ENCODE assay signal across 9 cellular contexts in genomic region chr2:126664234-126664633, GRCh38. TPM values are rescaled to one million over a fixed set of nuclear protein-coding genes. Genes with fewer than 3 reads are reported as not detected.
A peak's percentile ranks its signal among the peaks of the same experiment; 100 is the strongest.
DNase-seq lines count a peak whose midpoint lies in the region; ATAC-seq and TF ChIP-seq lines count a peak whose summit lies in the region.
"Had no signal": no experiment of that assay in that cellular context is flagged by ENCODE, and none has a peak within 500 bp of the region (broad histone marks: within the 10 kb centered on the region; RNA-seq: fewer than 3 reads in every experiment).

No MANE protein-coding gene starts in this region.

- H3K4me3 ChIP-seq in gastrocnemius medialis = no peak overlapping the region
- no peak overlapping the region for H3K4me3 ChIP-seq in tibial nerve

- H3K27me3 ChIP-seq in gastrocnemius medialis (no peaks in the 10 kb centered on the region), tibial nerve (no peaks in the 10 kb centered on the region)

- H3K4me1 ChIP-seq in gastrocnemius medialis (peaks cover 86 to 87% of the 10 kb centered on the region in 2 donors), tibial nerve (peaks cover 0 to 70% (median 14%) of the 10 kb centered on the region in 4 donors)

- H3K36me3 ChIP-seq in gastrocnemius medialis = no peaks in the 10 kb centered on the region
- H3K36me3 ChIP-seq in tibial nerve = no peaks in the 10 kb centered on the region

- peak overlapping the region; percentile 49 for H3K4me3 Mint-ChIP-seq in activated CD4-positive, alpha-beta T cell treated with anti-CD3 and anti-CD28 coated beads for 36 hours

- H3K9me3 ChIP-seq in gastrocnemius medialis (no peaks in the 10 kb centered on the region), tibial nerve (no peaks in the 10 kb centered on the region)

- no peak for TF ChIP-seq EP300 in tibial nerve (IDR thresholded peaks at IDR 0.05)

- H3K27me3 Mint-ChIP-seq in activated CD4-positive, alpha-beta T cell treated with anti-CD3 and anti-CD28 coated beads for 36 hours = no peaks in the 10 kb centered on the region

- peak; percentile 49 for ATAC-seq in activated CD4-positive, alpha-beta T cell treated with anti-CD3 and anti-CD28 coated beads for 36 hours
- ATAC-seq in HG02623 (IDR thresholded peaks at IDR 0.05; ENCODE audit: unreplicated experiment) (peak; percentile 76), gastrocnemius medialis (peak in 1 of 2 donors; percentile 18)

- H3K27ac Mint-ChIP-seq in activated CD4-positive, alpha-beta T cell treated with anti-CD3 and anti-CD28 coated beads for 36 hours = peak overlapping the region; percentile 91

- H3K4me1 Mint-ChIP-seq in activated CD4-positive, alpha-beta T cell treated with anti-CD3 and anti-CD28 coated beads for 36 hours = peaks cover 92% of the 10 kb centered on the region

- TF ChIP-seq CTCF in gastrocnemius medialis (IDR thresholded peaks at IDR 0.05 in 4 of 5, conservative IDR thresholded peaks at IDR 0.05 in 1 of 5) (no peak), tibial nerve (IDR thresholded peaks at IDR 0.05) (no peak)

- no peaks in the 10 kb centered on the region for H3K9me3 Mint-ChIP-seq in activated CD4-positive, alpha-beta T cell treated with anti-CD3 and anti-CD28 coated beads for 36 hours (ENCODE audit: low read depth)

- WGBS in tibial nerve, 2 donors = 75 to 76% methylated on average over 3 of the region's 3 CpGs

- CTCF ChIA-PET in activated CD4-positive, alpha-beta T cell treated with anti-CD3 and anti-CD28 coated beads for 36 hours (lab: Charles Lee) = interaction anchor here (0.7 kb wide), 1 partner anchor 656 kb away, joined by 3 read pairs; no protein-coding TSS in a partner anchor

- H3K27ac ChIP-seq in gastrocnemius medialis = peak overlapping the region; percentile 53 to 99 (median 84)
- no peak overlapping the region for H3K27ac ChIP-seq in tibial nerve

- H3K36me3 Mint-ChIP-seq in activated CD4-positive, alpha-beta T cell treated with anti-CD3 and anti-CD28 coated beads for 36 hours (ENCODE audit: low read depth) = peaks cover 58% of the 10 kb centered on the region

- POLR2A ChIA-PET in activated CD4-positive, alpha-beta T cell treated with anti-CD3 and anti-CD28 coated beads for 36 hours (lab: Charles Lee) = interaction anchor here (0.6 kb wide), 1 partner anchor 80 kb away, joined by 4 read pairs; no protein-coding TSS in a partner anchor

- intact Hi-C loops in activated CD4-positive, alpha-beta T cell treated with anti-CD3 and anti-CD28 coated beads for 36 hours (cut with DNase I, micrococcal nuclease) = loop anchor here in 1 of 2 experiments (10.0 kb wide), 2 partner anchors 751 to 1361 kb away; partner anchors contain the start of genes PROC and SAP130
- intact Hi-C loops in gastrocnemius medialis (cut with DNase I; ENCODE audit: low total_unique reads) = loop anchor here (5.0 kb wide), 1 partner anchor 33 kb away; no protein-coding TSS in a partner anchor

- no peak for TF ChIP-seq POLR2A in gastrocnemius medialis (IDR thresholded peaks at IDR 0.05)
- no peak for TF ChIP-seq POLR2A in tibial nerve (IDR thresholded peaks at IDR 0.05)

- DNase-seq in activated CD4-positive, alpha-beta T cell treated with anti-CD3 and anti-CD28 coated beads for 36 hours = peak; percentile 45
- DNase-seq in activated CD4-positive, alpha-beta T cell treated with anti-CD3 and anti-CD28 coated beads for 4 hours = no peak
- DNase-seq in OCI-M1 (lab: John Stamatoyannopoulos, UW) (peak; percentile 48), gastrocnemius medialis (no peak), tibial nerve (ENCODE audit: low spot score in 2 of 2) (no peak), AML-193 (lab: John Stamatoyannopoulos, UW) (no peak)
- no peak for DNase-seq in stimulated activated naive CD4-positive, alpha-beta T cell treated with Interleukin-2 at 50 U/mL for 16 hours (lab: John Stamatoyannopoulos, UW)
- DNase-seq: NCI-H510A treated with DMSO at 0.1 percent for 48 hours had no signal

- in situ Hi-C loops in gastrocnemius medialis (cut with MboI; ENCODE audit: low sequenced_read_pairs in 4 of 4) = no loop called here

RNA-seq across cellular contexts. Expression of gene GYPC, which starts 8.3 kb away (rescaled TPM):
- total RNA-seq in activated CD4-positive, alpha-beta T cell treated with anti-CD3 and anti-CD28 coated beads for 36 hours = 100 to 1,000 TPM; 143 to 187 TPM
- total RNA-seq in gastrocnemius medialis = 10 to 100 TPM; 66.3 to 82.0 (median 71.9) TPM
- total RNA-seq in tibial nerve = 10 to 100 TPM; 50.4 to 87.6 (median 67.8) TPM

Comparison
In these comparisons a context has a peak if more than half of its experiments do, and no peak if none do; other contexts are left out.
1. DNase-seq: peak in activated CD4-positive, alpha-beta T cell treated with anti-CD3 and anti-CD28 coated beads for 36 hours (single experiment) and OCI-M1 (single experiment); none in activated CD4-positive, alpha-beta T cell treated with anti-CD3 and anti-CD28 coated beads for 4 hours (0 of 2), gastrocnemius medialis (0 of 2), tibial nerve (0 of 2), AML-193 (0 of 2) and stimulated activated naive CD4-positive, alpha-beta T cell treated with Interleukin-2 at 50 U/mL for 16 hours (single experiment).
2. H3K27ac ChIP-seq: peak in gastrocnemius medialis (4 of 4); none in tibial nerve (0 of 4).